15 cellular contexts compared by ENCODE assay signal in genomic region chr7:14839307-14839706, GRCh38.
"Had no signal": no experiment of that assay in that cellular context is flagged by ENCODE, and none has a peak within 500 bp of the region (broad histone marks: within the 10 kb centered on the region; RNA-seq: fewer than 3 reads in every experiment).

No MANE protein-coding gene starts in this region.

- H3K36me3 Mint-ChIP-seq: activated naive CD4-positive, alpha-beta T cell treated with anti-CD3 and anti-CD28 coated beads, Interleukin-2, amount 50 U/mL, for 72 hours; stimulated activated naive B cell treated with anti-CD40 and anti-IgM and Interleukin-4, amounts not matched to agents 10 μg/mL and 1 μg/mL and 100 μg/mL, for 72 hours had no signal

- DNase-seq: activated CD4-positive, CD25-positive, alpha-beta regulatory T cell treated with anti-CD3 and anti-CD28 coated beads, Interleukin-2, amount 50 U/mL, for 72 hours; activated gamma-delta T cell treated with Interleukin-2 at 50 U/mL for 16 hours; adrenal gland; cerebellar nuclear complex; cortex of kidney; erythroblast; kidney; midbrain; nephron progenitor cell; stimulated activated naive B cell treated with anti-CD40 and anti-IgM and Interleukin-4, amounts not matched to agents 10 μg/mL and 1 μg/mL and 100 μg/mL, for 72 hours; upper lobe of right lung had no signal

- H3K9me3 ChIP-seq: adrenal gland, breast epithelium, heart left ventricle, upper lobe of right lung had no signal

- H3K4me1 Mint-ChIP-seq: stimulated activated naive B cell treated with anti-CD40 and anti-IgM and Interleukin-4, amounts not matched to agents 10 μg/mL and 1 μg/mL and 100 μg/mL, for 72 hours had no signal

- H3K27ac Mint-ChIP-seq: activated naive CD4-positive, alpha-beta T cell treated with anti-CD3 and anti-CD28 coated beads, Interleukin-2, amount 50 U/mL, for 72 hours; nephron progenitor cell; stimulated activated naive B cell treated with anti-CD40 and anti-IgM and Interleukin-4, amounts not matched to agents 10 μg/mL and 1 μg/mL and 100 μg/mL, for 72 hours had no signal

- H3K36me3 ChIP-seq: adrenal gland, breast epithelium, heart left ventricle, upper lobe of right lung had no signal

- H3K4me1 ChIP-seq: adrenal gland, breast epithelium, upper lobe of right lung had no signal

- H3K9me3 Mint-ChIP-seq: nephron progenitor cell; stimulated activated naive B cell treated with anti-CD40 and anti-IgM and Interleukin-4, amounts not matched to agents 10 μg/mL and 1 μg/mL and 100 μg/mL, for 72 hours had no signal

- H3K27me3 Mint-ChIP-seq: stimulated activated naive B cell treated with anti-CD40 and anti-IgM and Interleukin-4, amounts not matched to agents 10 μg/mL and 1 μg/mL and 100 μg/mL, for 72 hours had no signal

- H3K27ac ChIP-seq: adrenal gland, breast epithelium, heart left ventricle, upper lobe of right lung had no signal

- ATAC-seq: activated naive CD4-positive, alpha-beta T cell treated with anti-CD3 and anti-CD28 coated beads, Interleukin-2, amount 50 U/mL, for 72 hours; left lobe of liver; stimulated activated naive B cell treated with anti-CD40 and anti-IgM and Interleukin-4, amounts not matched to agents 10 μg/mL and 1 μg/mL and 100 μg/mL, for 72 hours; upper lobe of right lung had no signal

- H3K27me3 ChIP-seq: adrenal gland, breast epithelium, heart left ventricle, upper lobe of right lung had no signal

- H3K4me3 Mint-ChIP-seq: nephron progenitor cell; stimulated activated naive B cell treated with anti-CD40 and anti-IgM and Interleukin-4, amounts not matched to agents 10 μg/mL and 1 μg/mL and 100 μg/mL, for 72 hours had no signal

- H3K4me3 ChIP-seq: adrenal gland, breast epithelium, heart left ventricle, upper lobe of right lung had no signal
